Comparison of ENCODE assay signal across 9 cellular contexts in genomic region chr1:180231506-180232420, GRCh38. TPM values are rescaled to one million over a fixed set of nuclear protein-coding genes. Genes with fewer than 3 reads are reported as not detected.
DNase-seq lines count a peak whose midpoint lies in the region; ATAC-seq and TF ChIP-seq lines count a peak whose summit lies in the region.
"Had no signal": no experiment of that assay in that cellular context is flagged by ENCODE, and none has a peak within 500 bp of the region (broad histone marks: within the 10 kb centered on the region; RNA-seq: fewer than 3 reads in every experiment).

No MANE protein-coding gene starts in this region.

- peaks cover 47% of the 10 kb centered on the region for H3K4me1 Mint-ChIP-seq in WTC11

- no peak for TF ChIP-seq CTCF in WTC11 (IDR thresholded peaks at IDR 0.05)
- TF ChIP-seq CTCF in left ventricle myocardium inferior (IDR thresholded peaks at IDR 0.05; ENCODE audit: borderline replicate concordance), result no peak

- POLR2A ChIA-PET in WTC11 (lab: Charles Lee), result no interaction called here

- H3K27me3 ChIP-seq in left ventricle myocardium inferior (ENCODE audit: low read depth), result peaks cover 100% of the 10 kb centered on the region
- H3K27me3 ChIP-seq in skeletal muscle satellite cell (ENCODE audit: control insufficient read depth, insufficient read depth, low read length), result peaks cover 93% of the 10 kb centered on the region

- H3K27ac Mint-ChIP-seq in WTC11, result peak overlapping the region; percentile 41

- no peaks in the 10 kb centered on the region for H3K9me3 Mint-ChIP-seq in WTC11

- peak overlapping the region; percentile 93 for H3K4me2 ChIP-seq in skeletal muscle satellite cell (ENCODE audit: low read length)

- H3K27ac ChIP-seq in left ventricle myocardium inferior (replicated peaks), result no peak overlapping the region

- DNase-seq in NCI-H345 (lab: John Stamatoyannopoulos, UW), result peak; percentile 50
- DNase-seq in NCI-H345 treated with DMSO at 0.1 percent for 48 hours (lab: John Stamatoyannopoulos, UW; ENCODE audit: unreplicated experiment), result no peak
- DNase-seq in LoVo (ENCODE audit: low spot score), result peak; percentile 89
- peak; percentile 70 for DNase-seq in WTC11 (ENCODE audit: low spot score)
- DNase-seq in left ventricle myocardium inferior, result no peak
- DNase-seq in GM19238 (ENCODE audit: insufficient read length, low spot score), result no peak

- intact Hi-C loops in left ventricle myocardium inferior (cut with micrococcal nuclease), result no loop called here

- H3K9me3 ChIP-seq in left ventricle myocardium inferior (replicated peaks), result no peaks in the 10 kb centered on the region
- H3K9me3 ChIP-seq in skeletal muscle satellite cell (replicated peaks; ENCODE audit: low read length), result no peaks in the 10 kb centered on the region

- H3K36me3 Mint-ChIP-seq in WTC11, result no peaks in the 10 kb centered on the region

- H3K4me3 Mint-ChIP-seq in WTC11, result peak overlapping the region; percentile 82

- H3K4me3 ChIP-seq in left ventricle myocardium inferior (peak overlapping the region; percentile 75), skeletal muscle satellite cell (ENCODE audit: low read length) (peak overlapping the region; percentile 76)

- peak; percentile 8 for ATAC-seq in WTC11
- ATAC-seq in GM19023 (IDR thresholded peaks at IDR 0.05; ENCODE audit: unreplicated experiment), result no peak

- H3K36me3 ChIP-seq in left ventricle myocardium inferior (no peaks in the 10 kb centered on the region), skeletal muscle satellite cell (ENCODE audit: insufficient read depth, low read length) (no peaks in the 10 kb centered on the region)

- H3K9ac ChIP-seq in skeletal muscle satellite cell (ENCODE audit: low read depth, low read length), result no peak overlapping the region

- H3K27me3 Mint-ChIP-seq in WTC11 (ENCODE audit: low read depth), result peaks cover 88% of the 10 kb centered on the region

- H3K4me1 ChIP-seq in left ventricle myocardium inferior (peaks cover 66% of the 10 kb centered on the region), skeletal muscle satellite cell (ENCODE audit: control insufficient read depth, insufficient read depth, low read length) (peaks cover 36% of the 10 kb centered on the region)

- CTCF ChIA-PET in WTC11 (lab: Charles Lee), result interaction anchor here (0.7 to 4.3 kb wide), 20 partner anchors 8 to 184 kb away, joined by 3 to 34 read pairs (median 4); no protein-coding TSS in a partner anchor

TF ChIP-seq in WTC11, 78 proteins besides CTCF, POLR2A, EP300 and RAD21:
- no peak for TF ChIP-seq ZNF416 (CRISPR knock-in tag; IDR thresholded peaks at IDR 0.05)
- peak; percentile 76 for TF ChIP-seq ZNF423 (CRISPR knock-in tag; IDR thresholded peaks at IDR 0.05)

RNA-seq across cellular contexts. Expression of gene LHX4, which starts 1.7 kb away (rescaled TPM):
- 7.7 to 19.2 TPM (median 9.2 TPM) in 3 replicates for total RNA-seq in WTC11 (2021)
- total RNA-seq in left ventricle myocardium inferior, result not detected
- not detected in 2 replicates for total RNA-seq in skeletal muscle satellite cell (2012; rRNA removed)
- total RNA-seq: dermis microvascular lymphatic vessel endothelial cell had no signal

Comparison
In these comparisons a context has a peak if more than half of its experiments do, and no peak if none do; other contexts are left out.
1. DNase-seq: peak in NCI-H345 (single experiment), LoVo (single experiment) and WTC11 (single experiment); none in NCI-H345 treated with DMSO at 0.1 percent for 48 hours (single experiment), left ventricle myocardium inferior (single experiment) and GM19238 (single experiment).